ENCODE assay signal across 1 cellular context in genomic region chr17:16361874-16362273, GRCh38.
TF ChIP-seq lines count a peak whose summit lies in the region.

No MANE protein-coding gene starts in this region.

TF ChIP-seq in HepG2, 621 proteins besides CTCF, POLR2A, EP300 and RAD21:
- TF ChIP-seq ATF7-NPFF (CRISPR knock-in tag; IDR thresholded peaks at IDR 0.05; ENCODE audit: low read depth) (no peak), ZSCAN9 (CRISPR knock-in tag; IDR thresholded peaks at IDR 0.05; ENCODE audit: borderline replicate concordance) (no peak), ZNF431 (CRISPR knock-in tag; IDR thresholded peaks at IDR 0.05; ENCODE audit: borderline replicate concordance, low read depth) (no peak), DR1 (CRISPR knock-in tag; IDR thresholded peaks at IDR 0.05) (no peak), PHB2 (IDR thresholded peaks at IDR 0.05; ENCODE audit: partially characterized antibody) (no peak), SNAPC5 (CRISPR knock-in tag; IDR thresholded peaks at IDR 0.05; ENCODE audit: borderline replicate concordance) (no peak), NFRKB (IDR thresholded peaks at IDR 0.05) (no peak), FIP1L1 (IDR thresholded peaks at IDR 0.05; ENCODE audit: borderline replicate concordance, insufficient read depth, low read depth, low read length) (no peak), ZNF639 (CRISPR knock-in tag; conservative IDR thresholded peaks at IDR 0.05) (no peak), PRDM15 (CRISPR knock-in tag; IDR thresholded peaks at IDR 0.05) (no peak), ZNF530 (CRISPR knock-in tag; IDR thresholded peaks at IDR 0.05; ENCODE audit: low read depth) (no peak), ATM (IDR thresholded peaks at IDR 0.05; ENCODE audit: borderline replicate concordance) (no peak), DNMT1 (CRISPR knock-in tag; IDR thresholded peaks at IDR 0.05) (no peak), IRX3 (CRISPR knock-in tag; IDR thresholded peaks at IDR 0.05; ENCODE audit: borderline replicate concordance, low read depth) (no peak), ZNF850 (CRISPR knock-in tag; conservative IDR thresholded peaks at IDR 0.05) (no peak), ZXDC (CRISPR knock-in tag; IDR thresholded peaks at IDR 0.05) (no peak), FOXO1 (CRISPR knock-in tag; IDR thresholded peaks at IDR 0.05) (no peak)
